16 cellular contexts compared by ENCODE assay signal in the genomic region with DNA sequence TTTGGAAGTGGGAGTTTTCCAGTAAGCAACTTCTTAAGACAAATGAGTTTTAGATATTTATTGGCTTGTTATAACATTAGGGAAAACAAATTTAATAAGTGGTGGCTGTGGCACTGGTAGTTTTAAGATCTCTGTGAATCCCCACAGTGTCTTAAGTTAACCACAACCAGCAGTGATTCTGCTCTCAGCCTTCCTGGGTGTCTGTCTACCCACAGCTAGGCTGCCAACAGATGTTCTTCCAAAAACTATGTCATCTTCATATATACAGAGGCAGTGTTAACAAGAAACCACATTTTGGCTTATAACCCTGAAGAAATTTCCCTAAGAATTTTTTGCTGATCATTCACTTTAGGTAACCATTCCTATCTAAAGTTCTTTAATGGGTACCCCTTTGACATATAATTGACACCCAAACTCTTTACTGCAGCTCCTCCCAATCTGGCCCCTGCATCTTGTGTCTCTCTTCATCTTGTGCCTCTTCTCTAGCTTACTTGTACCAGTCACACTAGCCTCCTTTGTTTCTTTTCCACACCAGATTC. TPM values are rescaled to one million over a fixed set of nuclear protein-coding genes. Genes with fewer than 3 reads are reported as not detected.
DNase-seq lines count a peak whose midpoint lies in the region; TF ChIP-seq lines count a peak whose summit lies in the region.
"Had no signal": no experiment of that assay in that cellular context is flagged by ENCODE, and none has a peak within 500 bp of the region (broad histone marks: within the 10 kb centered on the region; RNA-seq: fewer than 3 reads in every experiment).

No MANE protein-coding gene starts in this region.

- H3K4me1 ChIP-seq in KMS-11 (ENCODE audit: low read depth, poor library complexity, severe bottlenecking): peaks cover 74% of the 10 kb centered on the region
- peaks cover 10% of the 10 kb centered on the region for H3K4me1 ChIP-seq in smooth muscle cell (ENCODE audit: low read depth)

- H3F3A ChIP-seq in smooth muscle cell (ENCODE audit: low read depth): peaks cover 8% of the 10 kb centered on the region

- no peaks in the 10 kb centered on the region for H3K9me3 ChIP-seq in smooth muscle cell (replicated peaks; ENCODE audit: low read depth)
- H3K9me3 ChIP-seq: body of pancreas, pancreas, thoracic aorta had no signal

- H3K27me3 ChIP-seq in KMS-11 (ENCODE audit: insufficient read depth, low read depth) (no peaks in the 10 kb centered on the region), smooth muscle cell (ENCODE audit: low read depth) (no peaks in the 10 kb centered on the region)
- H3K27me3 ChIP-seq: body of pancreas, pancreas had no signal

- intact Hi-C loops in activated naive CD4-positive, alpha-beta T cell treated with anti-CD3 and anti-CD28 coated beads for 36 hours (cut with micrococcal nuclease): no loop called here

- H4K20me1 ChIP-seq in KMS-11 (ENCODE audit: insufficient read depth) (0 out of 2 replicates have a peak, but pooled peaks cover 4% of the 10 kb centered on the region), smooth muscle cell (ENCODE audit: low read depth) (peaks cover 88% of the 10 kb centered on the region)

- H3K4me1 Mint-ChIP-seq in activated naive CD4-positive, alpha-beta T cell treated with anti-CD3 and anti-CD28 coated beads, Interleukin-2, amount 50 U/mL, for 24 hours: peaks cover 58% of the 10 kb centered on the region
- peaks cover 34% of the 10 kb centered on the region for H3K4me1 Mint-ChIP-seq in activated naive CD4-positive, alpha-beta T cell treated with anti-CD3 and anti-CD28 coated beads for 36 hours (ENCODE audit: low read depth)

- CTCF ChIA-PET in activated naive CD4-positive, alpha-beta T cell treated with anti-CD3 and anti-CD28 coated beads for 36 hours (lab: Charles Lee): interaction anchor here (1.2 kb wide), 1 partner anchor 14 kb away, joined by 5 read pairs; no protein-coding TSS in a partner anchor

- TF ChIP-seq CTCF in KMS-11 (conservative IDR thresholded peaks at IDR 0.05; ENCODE audit: low read depth, low read length): no peak
- TF ChIP-seq CTCF in choroid plexus epithelial cell (conservative IDR thresholded peaks at IDR 0.05; ENCODE audit: low read depth, low read length): no peak
- no peak for TF ChIP-seq CTCF in smooth muscle cell (IDR thresholded peaks at IDR 0.05; ENCODE audit: borderline replicate concordance, insufficient read depth, poor library complexity, severe bottlenecking)

- H3K27ac ChIP-seq in KMS-11: peak overlapping the region; percentile 64
- peak overlapping the region; percentile 7 for H3K27ac ChIP-seq in smooth muscle cell (ENCODE audit: low read depth)
- H3K27ac ChIP-seq: body of pancreas, pancreas, thoracic aorta had no signal

- H3K27me3 Mint-ChIP-seq in activated naive CD4-positive, alpha-beta T cell treated with anti-CD3 and anti-CD28 coated beads, Interleukin-2, amount 50 U/mL, for 24 hours: no peaks in the 10 kb centered on the region
- H3K27me3 Mint-ChIP-seq in activated naive CD4-positive, alpha-beta T cell treated with anti-CD3 and anti-CD28 coated beads for 36 hours (ENCODE audit: low read depth): no peaks in the 10 kb centered on the region

- H2AFZ ChIP-seq in KMS-11 (ENCODE audit: low read depth) (no peak overlapping the region), smooth muscle cell (ENCODE audit: low read depth) (no peak overlapping the region)

- no peaks in the 10 kb centered on the region for H3K9me3 Mint-ChIP-seq in activated naive CD4-positive, alpha-beta T cell treated with anti-CD3 and anti-CD28 coated beads, Interleukin-2, amount 50 U/mL, for 24 hours
- no peaks in the 10 kb centered on the region for H3K9me3 Mint-ChIP-seq in activated naive CD4-positive, alpha-beta T cell treated with anti-CD3 and anti-CD28 coated beads for 36 hours
- H3K9me3 Mint-ChIP-seq: immature natural killer cell had no signal

- H3K36me3 ChIP-seq in KMS-11 (ENCODE audit: insufficient read depth) (0 out of 2 replicates have a peak, but pooled peaks cover 4% of the 10 kb centered on the region), smooth muscle cell (ENCODE audit: low read depth) (peaks cover 31% of the 10 kb centered on the region)

- H3K4me3 ChIP-seq in KMS-11 (IDR thresholded peaks at IDR 0.05; ENCODE audit: insufficient read depth, low read depth, low read length) (no peak overlapping the region), choroid plexus epithelial cell (ENCODE audit: low read depth, low read length) (no peak overlapping the region), smooth muscle cell (no peak overlapping the region)
- H3K4me3 ChIP-seq: body of pancreas, pancreas, thoracic aorta had no signal

- no peak overlapping the region; the same call in 1 of the 2 replicates for H3K9ac ChIP-seq in KMS-11
- H3K9ac ChIP-seq in smooth muscle cell (ENCODE audit: low read depth): no peak overlapping the region

- no peak for DNase-seq in activated naive CD4-positive, alpha-beta T cell treated with anti-CD3 and anti-CD28 coated beads for 36 hours
- DNase-seq in choroid plexus epithelial cell (ENCODE audit: low read depth) (peak; percentile 90), smooth muscle cell (lab: John Stamatoyannopoulos, UW; ENCODE audit: unreplicated experiment) (no peak), Ammon's horn (ENCODE audit: low spot score) (no peak), DMS53 treated with DMSO at 0.1 percent for 48 hours (lab: John Stamatoyannopoulos, UW; ENCODE audit: unreplicated experiment) (no peak), glomerular visceral epithelial cell (ENCODE audit: extremely low spot score) (no peak)
- DNase-seq: body of pancreas; DMS153; immature natural killer cell; NCI-H1105 treated with DMSO at 0.1 percent for 48 hours; NCI-H226; pancreas; stimulated activated CD4-positive, alpha-beta T cell treated with anti-CD3 and anti-CD28 coated beads, Interleukin-12 subunit alpha, Interleukin-12 subunit beta, amount 100 ng/mL, for 4 hours had no signal

- H3K36me3 Mint-ChIP-seq in activated naive CD4-positive, alpha-beta T cell treated with anti-CD3 and anti-CD28 coated beads, Interleukin-2, amount 50 U/mL, for 24 hours: peaks cover 26% of the 10 kb centered on the region
- H3K36me3 Mint-ChIP-seq in activated naive CD4-positive, alpha-beta T cell treated with anti-CD3 and anti-CD28 coated beads for 36 hours (ENCODE audit: low read depth): peaks cover 34% of the 10 kb centered on the region

- H3K4me3 Mint-ChIP-seq in activated naive CD4-positive, alpha-beta T cell treated with anti-CD3 and anti-CD28 coated beads, Interleukin-2, amount 50 U/mL, for 24 hours: no peak overlapping the region
- no peak overlapping the region for H3K4me3 Mint-ChIP-seq in activated naive CD4-positive, alpha-beta T cell treated with anti-CD3 and anti-CD28 coated beads for 36 hours
- H3K4me3 Mint-ChIP-seq: immature natural killer cell had no signal

- peak overlapping the region; percentile 48 for H3K27ac Mint-ChIP-seq in activated naive CD4-positive, alpha-beta T cell treated with anti-CD3 and anti-CD28 coated beads, Interleukin-2, amount 50 U/mL, for 24 hours
- no peak overlapping the region for H3K27ac Mint-ChIP-seq in activated naive CD4-positive, alpha-beta T cell treated with anti-CD3 and anti-CD28 coated beads for 36 hours

- peaks cover 48% of the 10 kb centered on the region; the same call in 1 of the 2 replicates for H3K79me2 ChIP-seq in KMS-11 (ENCODE audit: insufficient read depth, low read depth)
- H3K79me2 ChIP-seq in smooth muscle cell (ENCODE audit: low read depth): peaks cover 20% of the 10 kb centered on the region

- H3K4me2 ChIP-seq in KMS-11 (peak overlapping the region; percentile 64), smooth muscle cell (no peak overlapping the region)

RNA-seq across cellular contexts. Expression of gene TOP1, which starts 52.7 kb away (rescaled TPM):
- 10 to 100 TPM; 91.7 to 92.6 TPM for total RNA-seq in activated naive CD4-positive, alpha-beta T cell treated with anti-CD3 and anti-CD28 coated beads for 36 hours
- 28.6 and 28.9 TPM in 2 replicates for total RNA-seq in smooth muscle cell
- 17.0 and 23.6 TPM in 2 replicates for polyA plus RNA-seq in smooth muscle cell

RNA-seq across cellular contexts. Expression of gene PLCG1, which starts 56.0 kb away (rescaled TPM):
- 100 to 1,000 TPM; 117 to 136 TPM for total RNA-seq in activated naive CD4-positive, alpha-beta T cell treated with anti-CD3 and anti-CD28 coated beads for 36 hours
- total RNA-seq in smooth muscle cell: 45.2 and 77.1 TPM in 2 replicates
- polyA plus RNA-seq in smooth muscle cell: 36.9 and 38.5 TPM in 2 replicates
